ENCODE assay signal across 8 cellular contexts in genomic region chr18:47175895-47176575, GRCh38. TPM values are rescaled to one million over a fixed set of nuclear protein-coding genes. Genes with fewer than 3 reads are reported as not detected.
A peak's percentile ranks its signal among the peaks of the same experiment; 100 is the strongest.
DNase-seq lines count a peak whose midpoint lies in the region; ATAC-seq and TF ChIP-seq lines count a peak whose summit lies in the region.

Gene IER3IP1 (minus strand): TSS chr18:47176364. CDS start chr18:47176277, 87 bp downstream.

- H3K79me2 ChIP-seq in OCI-LY1 (ENCODE audit: insufficient read depth, low read length), result peaks cover 22% of the 10 kb centered on the region

- H3K9me3 Mint-ChIP-seq in Calu3 (ENCODE audit: low read depth, unreplicated experiment), result no peaks in the 10 kb centered on the region

- H3K9ac ChIP-seq in HUES6 (ENCODE audit: low read length) (peak within 1 kb of the TSS; percentile 95), OCI-LY1 (ENCODE audit: low read length) (peak within 1 kb of the TSS; percentile 100), mucosa of rectum (ENCODE audit: low read depth in 1 of 2, low read length in 2 of 2) (peak within 1 kb of the TSS; percentile 79 to 89)

- H3K36me3 ChIP-seq in HUES6 (ENCODE audit: control insufficient read depth, insufficient read depth, low read length), result no peaks in the 10 kb centered on the region
- no peaks in the 10 kb centered on the region for H3K36me3 ChIP-seq in OCI-LY1 (ENCODE audit: insufficient read depth, low read length)
- no peaks in the 10 kb centered on the region for H3K36me3 ChIP-seq in mucosa of rectum (ENCODE audit: control insufficient read depth in 2 of 2, insufficient read depth in 2 of 2, low read length in 2 of 2)

- no peaks in the 10 kb centered on the region for H3K4me1 Mint-ChIP-seq in Calu3 (ENCODE audit: low read depth, unreplicated experiment)

- H4K20me1 ChIP-seq in OCI-LY1 (ENCODE audit: insufficient read depth, low read length), result no peaks in the 10 kb centered on the region

- peak within 1 kb of the TSS; percentile 99 for H2AFZ ChIP-seq in OCI-LY1 (ENCODE audit: low read length)

- H3F3A ChIP-seq in OCI-LY1 (ENCODE audit: insufficient read depth, low read length), result no peaks in the 10 kb centered on the region

- no peak within 1 kb of the TSS for H3K4me3 Mint-ChIP-seq in Calu3 (ENCODE audit: low read depth, unreplicated experiment)

- H3K27ac Mint-ChIP-seq in Calu3 (ENCODE audit: unreplicated experiment), result no peak within 1 kb of the TSS

- peaks cover 4% of the 10 kb centered on the region for H3K27me3 Mint-ChIP-seq in Calu3 (ENCODE audit: unreplicated experiment)

- H3K27me3 ChIP-seq in HUES6 (ENCODE audit: control insufficient read depth, insufficient read depth, low read length), result no peaks in the 10 kb centered on the region
- H3K27me3 ChIP-seq in OCI-LY1 (ENCODE audit: insufficient read depth, low read length), result no peaks in the 10 kb centered on the region
- no peaks in the 10 kb centered on the region for H3K27me3 ChIP-seq in mucosa of rectum (ENCODE audit: control insufficient read depth in 2 of 2, insufficient read depth in 2 of 2, low read length in 2 of 2)

- H3K9me2 ChIP-seq in OCI-LY1 (ENCODE audit: low read depth, low read length), result no peaks in the 10 kb centered on the region

- no TSS peak for BruUV-seq in Calu3 (replicated peaks; lab: Mats Ljungman, UMichigan)

- H3K27ac ChIP-seq in HUES6 (ENCODE audit: low read depth, low read length) (peak within 1 kb of the TSS; percentile 98), OCI-LY1 (ENCODE audit: low read depth, low read length, poor library complexity, severe bottlenecking) (peak within 1 kb of the TSS; percentile 19), mucosa of rectum (ENCODE audit: low read depth in 2 of 2, low read length in 2 of 2) (peak within 1 kb of the TSS; percentile 76 to 80)

- no peaks in the 10 kb centered on the region for H3K9me3 ChIP-seq in HUES6 (ENCODE audit: control insufficient read depth, insufficient read depth, low read depth, low read length)
- no peaks in the 10 kb centered on the region for H3K9me3 ChIP-seq in OCI-LY1 (ENCODE audit: low read length)
- no peaks in the 10 kb centered on the region for H3K9me3 ChIP-seq in mucosa of rectum (ENCODE audit: control insufficient read depth in 2 of 2, low read length in 2 of 2)

- intact Hi-C loops in Calu3 (cut with micrococcal nuclease; ENCODE audit: unreplicated experiment), result loop anchor here (2.0 kb wide), 1 partner anchor 27 kb away; no protein-coding TSS in a partner anchor

- TF ChIP-seq CTCF in Calu3 (IDR thresholded peaks at IDR 0.05; ENCODE audit: unreplicated experiment) (no peak), OCI-LY1 (IDR thresholded peaks at IDR 0.05; ENCODE audit: low read length) (peak; percentile 5; the same call in 1 of the 2 replicates), epithelial cell of esophagus (IDR thresholded peaks at IDR 0.05; ENCODE audit: insufficient read depth, low read depth, low read length, missing control alignments) (no peak)

- H3K4me3 ChIP-seq in HUES6 (ENCODE audit: low read depth, low read length) (peak within 1 kb of the TSS; percentile 99), OCI-LY1 (ENCODE audit: low read depth, low read length, poor library complexity, severe bottlenecking) (peak within 1 kb of the TSS; percentile 100), epithelial cell of esophagus (ENCODE audit: low read length) (peak within 1 kb of the TSS; percentile 88), mucosa of rectum (ENCODE audit: low read length in 2 of 2) (peak within 1 kb of the TSS; percentile 82 to 92)

- H3K4me2 ChIP-seq in OCI-LY1 (ENCODE audit: low read length), result peak within 1 kb of the TSS; percentile 72

- peaks cover 5% of the 10 kb centered on the region for H3K36me3 Mint-ChIP-seq in Calu3 (ENCODE audit: insufficient read depth, unreplicated experiment)

- CTCF ChIA-PET in Calu3 (lab: Charles Lee), result no interaction called here

- peak; percentile 89 for ATAC-seq in GM21390 (IDR thresholded peaks at IDR 0.05; ENCODE audit: unreplicated experiment)

- peak; percentile 95 for DNase-seq in Calu3
- peak; percentile 92 for DNase-seq in activated CD8-positive, alpha-beta memory T cell treated with anti-CD3 and anti-CD28 coated beads, Interleukin-2, amount 50 U/mL, for 48 hours
- DNase-seq in epithelial cell of esophagus (ENCODE audit: low read depth), result peak; percentile 96
- peak; percentile 67 to 75 for DNase-seq in stimulated activated CD8-positive, alpha-beta memory T cell treated with anti-CD3 and anti-CD28 coated beads, Interleukin-4, amount 100 ng/mL, for 4 hours (ENCODE audit: low read depth in 2 of 2, low spot score in 1 of 2)

- peaks cover 7% of the 10 kb centered on the region for H3K4me1 ChIP-seq in HUES6 (ENCODE audit: control insufficient read depth, insufficient read depth, low read length)
- peaks cover 14% of the 10 kb centered on the region for H3K4me1 ChIP-seq in OCI-LY1 (ENCODE audit: insufficient read depth, low read length, severe bottlenecking)
- peaks cover 0 to 16% of the 10 kb centered on the region in 2 donors for H3K4me1 ChIP-seq in mucosa of rectum (ENCODE audit: control insufficient read depth in 2 of 2, insufficient read depth in 2 of 2, low read length in 2 of 2)

RNA-seq across cellular contexts. Expression of gene IER3IP1, which starts in this region (rescaled TPM):
- total RNA-seq in Calu3 (2022), result 18.1 and 20.4 TPM in 2 replicates

Comparison
In these comparisons a context has a peak if more than half of its experiments do, and no peak if none do; other contexts are left out.
1. Peak in every context shown above with its lines: DNase-seq, ATAC-seq, H3K4me3 ChIP-seq and H3K27ac ChIP-seq.
2. H3K27ac ChIP-seq: peak in every context shown above with its lines; median percentile 98 in HUES6; 78 in mucosa of rectum; 19 in OCI-LY1.